In the genomic region with DNA sequence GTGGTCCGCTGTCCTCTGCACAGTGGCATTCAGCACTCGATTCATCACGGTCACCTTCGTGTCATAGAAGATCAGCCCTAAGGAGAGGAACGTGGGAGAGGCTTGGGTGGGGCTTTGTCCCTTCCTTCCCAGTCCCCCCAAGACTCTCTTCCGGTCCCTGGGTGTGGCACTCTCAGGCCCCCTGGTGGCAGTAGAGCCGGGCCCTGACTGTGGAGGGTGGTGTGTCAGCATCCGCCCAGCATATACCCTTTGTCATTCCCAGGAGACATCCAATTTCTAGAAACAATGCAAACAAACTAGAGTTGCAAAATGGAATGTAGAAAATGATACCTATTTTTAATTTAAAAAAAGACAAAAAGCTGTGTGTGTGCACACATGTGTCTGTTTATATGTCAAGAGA, we compare ENCODE assay signal across 8 cellular contexts. TPM values are rescaled to one million over a fixed set of nuclear protein-coding genes. Genes with fewer than 3 reads are reported as not detected.
DNase-seq lines count a peak whose midpoint lies in the region; FAIRE-seq and TF ChIP-seq lines count a peak whose summit lies in the region.

No MANE protein-coding gene starts in this region.

- H3K36me3 Mint-ChIP-seq in progenitor cell of endocrine pancreas (ENCODE audit: insufficient read depth): peaks cover 15% of the 10 kb centered on the region

- H3K9me3 Mint-ChIP-seq in progenitor cell of endocrine pancreas (ENCODE audit: low read depth): no peaks in the 10 kb centered on the region

- H3K4me3 ChIP-seq in bronchial epithelial cell (ENCODE audit: low read depth, low read length): no peak overlapping the region

- H3K36me3 ChIP-seq in bronchial epithelial cell (ENCODE audit: control insufficient read depth, insufficient read depth, low read length): peaks cover 11% of the 10 kb centered on the region

- H3K4me1 Mint-ChIP-seq in progenitor cell of endocrine pancreas (ENCODE audit: low read depth): no peaks in the 10 kb centered on the region

- no peak overlapping the region for H3K4me3 Mint-ChIP-seq in progenitor cell of endocrine pancreas (ENCODE audit: low read depth)

- no peaks in the 10 kb centered on the region for H3K27me3 Mint-ChIP-seq in progenitor cell of endocrine pancreas

- peak; percentile 49 for TF ChIP-seq CTCF in GM12874 (IDR thresholded peaks at IDR 0.05; ENCODE audit: insufficient read depth, low read depth, low read length)
- peak; percentile 27 for TF ChIP-seq CTCF in bronchial epithelial cell (IDR thresholded peaks at IDR 0.05; ENCODE audit: insufficient read depth, low read length, severe bottlenecking)
- TF ChIP-seq CTCF in progenitor cell of endocrine pancreas (IDR thresholded peaks at IDR 0.05; ENCODE audit: unreplicated experiment): peak; percentile 39

- H3K27ac Mint-ChIP-seq in progenitor cell of endocrine pancreas: peak overlapping the region; percentile 85

- no peaks in the 10 kb centered on the region for H3K27me3 ChIP-seq in bronchial epithelial cell (ENCODE audit: control insufficient read depth, insufficient read depth, low read length)

- FAIRE-seq in bronchial epithelial cell (lab: Jason Lieb, UNC): no peak

- DNase-seq in RKO (ENCODE audit: low spot score): peak; percentile 20
- DNase-seq in bronchial epithelial cell (ENCODE audit: low read depth): no peak
- DNase-seq in progenitor cell of endocrine pancreas (ENCODE audit: low spot score, unreplicated experiment): no peak
- DNase-seq in NCI-H146 treated with DMSO at 0.1 percent for 48 hours (lab: John Stamatoyannopoulos, UW; ENCODE audit: unreplicated experiment): no peak
- DNase-seq in NCI-H2196 (lab: John Stamatoyannopoulos, UW; ENCODE audit: unreplicated experiment): no peak
- no peak for DNase-seq in Ammon's horn (ENCODE audit: low spot score)
- DNase-seq in NCI-H2081 treated with DMSO at 0.1 percent for 48 hours (lab: John Stamatoyannopoulos, UW): no peak

RNA-seq across cellular contexts. Expression of a gene that starts 45.0 kb away (rescaled TPM):
- 30.8 and 49.4 TPM in 2 replicates for total RNA-seq in bronchial epithelial cell
- total RNA-seq in progenitor cell of endocrine pancreas: 34.7 and 35.4 TPM in 2 replicates
